Comparison of ENCODE assay signal across 5 cellular contexts in the genomic region with DNA sequence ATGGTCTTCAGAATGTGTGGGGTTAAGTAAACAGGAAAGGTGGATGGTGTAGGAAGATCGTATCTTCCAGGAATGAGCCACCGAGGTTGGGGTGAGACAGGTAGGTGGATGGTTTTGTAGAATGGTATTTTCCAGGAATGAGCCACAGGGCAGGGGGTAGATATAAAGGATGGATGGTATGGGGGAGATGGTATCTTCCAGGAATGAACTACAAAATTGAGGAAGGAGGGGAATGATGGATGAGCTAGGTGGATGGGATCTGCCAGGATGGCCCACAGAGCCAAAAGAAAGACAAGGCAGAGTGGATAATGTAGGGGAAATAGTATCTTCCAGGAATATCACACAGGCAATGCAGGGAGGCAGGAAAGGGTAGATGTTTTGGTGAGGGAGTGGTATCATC.
"Had no signal": no experiment of that assay in that cellular context is flagged by ENCODE, and none has a peak within 500 bp of the region (broad histone marks: within the 10 kb centered on the region; RNA-seq: fewer than 3 reads in every experiment).

No MANE protein-coding gene starts in this region.

- H2AFZ ChIP-seq: GM23338 had no signal

- H3K4me2 ChIP-seq: GM23338 had no signal

- DNase-seq: H9, HCEC 1CT, IMR-90 had no signal

- H3K4me3 ChIP-seq: GM23338, K562 had no signal

- ATAC-seq: GM23338, K562 had no signal
